Comparison of ENCODE assay signal across 17 cellular contexts in the genomic region with DNA sequence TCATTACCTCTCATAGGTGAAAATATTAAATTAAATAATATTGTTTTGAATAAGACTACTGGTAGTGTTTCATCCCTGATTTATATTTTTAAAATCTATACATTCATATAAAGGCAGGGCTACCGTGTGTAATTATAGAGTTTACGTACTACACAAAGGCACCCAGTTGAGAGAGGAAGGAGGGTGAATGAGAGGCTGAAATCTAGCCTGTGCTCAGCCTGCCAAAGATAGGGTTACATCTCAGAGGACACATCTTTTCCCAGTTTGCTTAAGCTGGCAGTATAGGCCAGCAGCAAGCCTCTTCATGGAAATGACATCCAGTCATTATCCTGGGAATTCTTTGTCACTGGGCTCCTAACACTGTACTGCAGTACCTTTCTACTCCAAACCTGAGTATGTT. TPM values are rescaled to one million over a fixed set of nuclear protein-coding genes. Genes with fewer than 3 reads are reported as not detected.
DNase-seq lines count a peak whose midpoint lies in the region; ATAC-seq and TF ChIP-seq lines count a peak whose summit lies in the region.
"Had no signal": no experiment of that assay in that cellular context is flagged by ENCODE, and none has a peak within 500 bp of the region (broad histone marks: within the 10 kb centered on the region; RNA-seq: fewer than 3 reads in every experiment).

No MANE protein-coding gene starts in this region.

- 56 to 67% methylated on average over 2 of the region's 2 CpGs for WGBS in heart right ventricle, 2 donors
- 87 to 88% methylated on average over 2 of the region's 2 CpGs for WGBS in esophagus, 2 donors
- WGBS in transverse colon (ENCODE audit: low coverage in 1 of 2), 2 donors = 91 to 92% methylated on average over 2 of the region's 2 CpGs

- H3K4me1 Mint-ChIP-seq in Caco-2 (ENCODE audit: low read depth, unreplicated experiment) = peaks cover 17% of the 10 kb centered on the region
- H3K4me1 Mint-ChIP-seq: CD14-positive monocyte had no signal

- no peak overlapping the region for H3K27ac Mint-ChIP-seq in Caco-2 (ENCODE audit: unreplicated experiment)

- H3K4me1 ChIP-seq in heart right ventricle (peaks cover 0 to 6% (median 0%) of the 10 kb centered on the region in 9 donors), left ventricle myocardium inferior (peaks cover 4% of the 10 kb centered on the region), esophagus (ENCODE audit: control insufficient read depth in 2 of 2, insufficient read depth in 2 of 2, low read length in 1 of 2) (peaks cover 0 to 2% of the 10 kb centered on the region in 2 donors), transverse colon (peaks cover 0 to 15% (median 5%) of the 10 kb centered on the region in 4 donors), Caco-2 (peaks cover 30% of the 10 kb centered on the region)
- H3K4me1 ChIP-seq: SJSA1 had no signal

- DNase-seq in heart right ventricle (no peak), left ventricle myocardium inferior (no peak), NCI-H2171 (lab: John Stamatoyannopoulos, UW) (peak; percentile 15), transverse colon (no peak), putamen (ENCODE audit: low spot score) (no peak), Caco-2 (no peak)
- DNase-seq: ACHN, AML-193, H7, KG1, NCI-H187, NCI-H526 had no signal

- CTCF ChIA-PET in Caco-2 (lab: Charles Lee) = interaction anchor here (0.6 to 1.4 kb wide), 4 partner anchors 17 to 108 kb away, joined by 4 read pairs; no protein-coding TSS in a partner anchor

- no peak for TF ChIP-seq POLR2A in transverse colon (IDR thresholded peaks at IDR 0.05)

- H3K9me3 ChIP-seq in heart right ventricle = no peaks in the 10 kb centered on the region
- no peaks in the 10 kb centered on the region for H3K9me3 ChIP-seq in left ventricle myocardium inferior (replicated peaks)
- H3K9me3 ChIP-seq in esophagus (ENCODE audit: control insufficient read depth in 2 of 2, insufficient read depth in 1 of 2, low read depth in 1 of 2, low read length in 1 of 2) = no peaks in the 10 kb centered on the region
- no peaks in the 10 kb centered on the region for H3K9me3 ChIP-seq in transverse colon
- no peaks in the 10 kb centered on the region for H3K9me3 ChIP-seq in Caco-2
- H3K9me3 ChIP-seq: SJSA1 had no signal

- H3K4me3 Mint-ChIP-seq in Caco-2 (ENCODE audit: unreplicated experiment) = no peak overlapping the region
- H3K4me3 Mint-ChIP-seq: CD14-positive monocyte had no signal

- no TSS peak for BruUV-seq in Caco-2 (replicated peaks; lab: Mats Ljungman, UMichigan)

- H3K36me3 ChIP-seq in heart right ventricle (peaks cover 0 to 12% (median 0%) of the 10 kb centered on the region in 9 donors), left ventricle myocardium inferior (no peaks in the 10 kb centered on the region), esophagus (ENCODE audit: control insufficient read depth in 2 of 2, insufficient read depth in 2 of 2, low read length in 1 of 2) (no peaks in the 10 kb centered on the region), transverse colon (no peaks in the 10 kb centered on the region), Caco-2 (ENCODE audit: control insufficient read depth, insufficient read depth, low read length) (no peaks in the 10 kb centered on the region)
- H3K36me3 ChIP-seq: SJSA1 had no signal

- no peaks in the 10 kb centered on the region for H3K36me3 Mint-ChIP-seq in Caco-2 (ENCODE audit: insufficient read depth, unreplicated experiment)

- no peak for TF ChIP-seq EP300 in transverse colon (IDR thresholded peaks at IDR 0.05; ENCODE audit: low read depth)

- in situ Hi-C loops in transverse colon (cut with MboI; ENCODE audit: low pct_ligation_motif_present in 1 of 4, low pct_unique_long_range_greater_than_20kb in 1 of 4, low sequenced_read_pairs in 3 of 4) = loop anchor here in 3 of 4 donors (25.0 kb wide), 3 partner anchors 161 to 289 kb away; no protein-coding TSS in a partner anchor

- H3K27ac ChIP-seq in heart right ventricle = peak overlapping the region in 3 of 10 donors; percentile 14 to 45 (median 42)
- H3K27ac ChIP-seq in left ventricle myocardium inferior (replicated peaks) = no peak overlapping the region
- H3K27ac ChIP-seq in esophagus (ENCODE audit: low read depth in 2 of 2, low read length in 1 of 2) = peak overlapping the region; percentile 1 to 82
- H3K27ac ChIP-seq in transverse colon = peak overlapping the region; percentile 13 to 62 (median 23)
- H3K27ac ChIP-seq: RWPE1, SJSA1 had no signal

- TF ChIP-seq CTCF in heart right ventricle (IDR thresholded peaks at IDR 0.05) = no peak
- no peak for TF ChIP-seq CTCF in left ventricle myocardium inferior (IDR thresholded peaks at IDR 0.05; ENCODE audit: borderline replicate concordance)
- TF ChIP-seq CTCF in transverse colon (IDR thresholded peaks at IDR 0.05) = no peak
- TF ChIP-seq CTCF in Caco-2 (IDR thresholded peaks at IDR 0.05; ENCODE audit: insufficient read depth in 1 of 2, low read depth in 1 of 2, low read length in 1 of 2, severe bottlenecking in 1 of 2, unreplicated experiment in 1 of 2) = no peak

- POLR2A ChIA-PET in Caco-2 (lab: Charles Lee) = no interaction called here

- intact Hi-C loops in heart right ventricle (cut with DNase I) = no loop called here
- intact Hi-C loops in left ventricle myocardium inferior (cut with micrococcal nuclease) = no loop called here
- intact Hi-C loops in transverse colon (cut with DNase I; ENCODE audit: low total_unique reads) = no loop called here
- intact Hi-C loops in Caco-2 (cut with micrococcal nuclease; ENCODE audit: unreplicated experiment) = no loop called here

- ATAC-seq in heart right ventricle = peak in 7 of 8 donors; percentile 64 to 92 (median 74)
- ATAC-seq: HepG2 had no signal

- H3K27me3 ChIP-seq in heart right ventricle (peaks cover 0 to 22% (median 11%) of the 10 kb centered on the region in 7 donors), left ventricle myocardium inferior (ENCODE audit: low read depth) (peaks cover 20% of the 10 kb centered on the region), esophagus (ENCODE audit: control insufficient read depth in 1 of 2, insufficient read depth in 2 of 2, low read length in 2 of 2) (no peaks in the 10 kb centered on the region), transverse colon (peaks cover 9% of the 10 kb centered on the region), Caco-2 (replicated peaks; ENCODE audit: control insufficient read depth, insufficient read depth, low read length) (no peaks in the 10 kb centered on the region)
- H3K27me3 ChIP-seq: SJSA1 had no signal

- H3K4me3 ChIP-seq in heart right ventricle (no peak overlapping the region), left ventricle myocardium inferior (no peak overlapping the region), esophagus (ENCODE audit: low read depth in 1 of 2, low read length in 2 of 2) (no peak overlapping the region), transverse colon (no peak overlapping the region), Caco-2 (ENCODE audit: low read depth, low read length) (no peak overlapping the region)
- H3K4me3 ChIP-seq: SJSA1 had no signal

- H3K9me3 Mint-ChIP-seq in Caco-2 (ENCODE audit: unreplicated experiment) = no peaks in the 10 kb centered on the region

- no peaks in the 10 kb centered on the region for H3K27me3 Mint-ChIP-seq in Caco-2 (ENCODE audit: insufficient read depth, unreplicated experiment)

RNA-seq across cellular contexts. Expression of gene B3GNT6, which starts 7.5 kb away (rescaled TPM):
- not detected for total RNA-seq in heart right ventricle
- polyA plus RNA-seq in heart right ventricle = not detected
- not detected for total RNA-seq in left ventricle myocardium inferior
- polyA plus RNA-seq in esophagus = 1 to 10 TPM; 2.4 to 4.8 TPM
- 10 to 100 TPM; 64.7 to 88.1 (median 72.0) TPM for total RNA-seq in transverse colon
- total RNA-seq in Caco-2 (2022) = not detected in 2 replicates
- total RNA-seq: H7, HepG2 had no signal
- polyA plus RNA-seq: CD14-positive monocyte, HepG2 had no signal

RNA-seq across cellular contexts. Expression of gene CAPN5, which starts 40.0 kb away (rescaled TPM):
- total RNA-seq in heart right ventricle (1 to 10 TPM; 1.8 to 3.6 (median 2.7) TPM), left ventricle myocardium inferior (2.3 TPM), transverse colon (100 to 1,000 TPM; 210 to 290 (median 214) TPM), Caco-2 (2022) (18.8 and 21.2 TPM in 2 replicates)
- polyA plus RNA-seq in heart right ventricle (1 to 10 TPM; 2.0 to 2.5 TPM), esophagus (10 to 100 TPM; 26.6 to 27.8 TPM)

Comparison
In these comparisons a context has a peak if more than half of its experiments do, and no peak if none do; other contexts are left out.
1. RNA of gene B3GNT6, which starts 7.5 kb away (total RNA-seq): 64.7 to 88.1 TPM in transverse colon; not detected in Caco-2, not detected in heart right ventricle and not detected in left ventricle myocardium inferior (single experiment); every median in the first group is over 10 times any median in the second.